Comparison of ENCODE assay signal across 15 cellular contexts in the genomic region with DNA sequence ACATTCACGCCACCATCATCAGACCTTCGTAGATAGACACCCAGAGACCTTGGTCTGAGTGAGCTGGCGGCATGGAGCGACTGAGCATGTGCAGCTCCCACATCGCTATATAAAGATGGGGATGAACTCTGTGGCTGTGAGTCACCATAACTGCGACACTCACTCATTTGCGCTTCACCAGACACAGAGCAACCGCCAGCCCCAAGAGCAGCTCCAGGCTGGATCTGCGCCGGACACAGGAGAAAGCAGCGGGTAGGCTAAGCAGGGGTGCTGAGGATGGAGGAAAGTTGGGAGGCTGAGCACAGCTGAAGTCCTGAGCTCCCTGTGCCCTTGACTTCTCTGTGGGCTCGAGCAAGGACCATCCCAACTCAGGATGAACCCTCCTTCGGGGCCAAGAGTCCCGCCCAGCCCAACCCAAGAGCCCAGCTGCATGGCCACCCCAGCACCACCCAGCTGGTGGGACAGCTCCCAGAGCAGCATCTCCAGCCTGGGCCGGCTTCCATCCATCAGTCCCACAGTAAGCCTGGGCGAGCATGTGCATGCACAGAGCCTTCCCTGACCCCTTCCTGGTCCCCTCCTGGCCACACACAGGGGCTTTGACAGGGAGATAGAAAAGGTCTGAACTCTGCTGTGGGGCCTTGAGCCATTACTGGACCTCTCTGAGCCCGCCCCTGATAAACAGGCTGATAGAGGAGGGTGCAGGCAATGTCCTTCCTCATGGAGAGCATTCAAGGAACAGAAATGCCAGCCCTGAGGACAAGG. TPM values are rescaled to one million over a fixed set of nuclear protein-coding genes. Genes with fewer than 3 reads are reported as not detected.
DNase-seq lines count a peak whose midpoint lies in the region; ATAC-seq and TF ChIP-seq lines count a peak whose summit lies in the region.
"Had no signal": no experiment of that assay in that cellular context is flagged by ENCODE, and none has a peak within 500 bp of the region (broad histone marks: within the 10 kb centered on the region; RNA-seq: fewer than 3 reads in every experiment).

Gene OPN4, plus strand, starts transcription at position 137 of the 762 bp plus-strand sequence. Its CDS starts 237 bp downstream, at position 374.

- CTCF ChIA-PET in MCF 10A (lab: Yijun Ruan, JAX) (interaction anchor here (0.5 to 0.6 kb wide), 2 partner anchors 237 to 306 kb away, joined by 3 read pairs; no protein-coding TSS in a partner anchor), mammary epithelial cell (lab: Charles Lee; ENCODE audit: low non-redundant PET) (no interaction called here)

- H3K4me3 Mint-ChIP-seq in MCF 10A (ENCODE audit: unreplicated experiment): no peak within 1 kb of the TSS
- H3K4me3 Mint-ChIP-seq: stimulated activated memory B cell treated with anti-CD40 and anti-IgM and Interleukin-4, amounts not matched to agents 10 μg/mL and 1 μg/mL and 100 μg/mL, for 72 hours; T-cell had no signal

- peaks cover 5% of the 10 kb centered on the region for H3K4me1 Mint-ChIP-seq in MCF 10A (ENCODE audit: insufficient read depth, unreplicated experiment)
- H3K4me1 Mint-ChIP-seq: stimulated activated memory B cell treated with anti-CD40 and anti-IgM and Interleukin-4, amounts not matched to agents 10 μg/mL and 1 μg/mL and 100 μg/mL, for 72 hours; T-cell had no signal

- TF ChIP-seq CTCF in MCF 10A (IDR thresholded peaks at IDR 0.05; ENCODE audit: unreplicated experiment) (no peak), mammary epithelial cell (conservative IDR thresholded peaks at IDR 0.05 in 1 of 2, IDR thresholded peaks at IDR 0.05 in 1 of 2; ENCODE audit: extremely low read depth in 1 of 2, insufficient read depth in 1 of 2, low read depth in 1 of 2, low read length in 2 of 2) (no peak), transverse colon (IDR thresholded peaks at IDR 0.05) (no peak)

- in situ Hi-C loops in mammary epithelial cell (cut with MboI; ENCODE audit: low sequenced_read_pairs in 2 of 2): no loop called here
- in situ Hi-C loops in transverse colon (cut with MboI; ENCODE audit: low pct_ligation_motif_present in 1 of 4, low pct_unique_long_range_greater_than_20kb in 1 of 4, low sequenced_read_pairs in 3 of 4): no loop called here

- H3K9me3 ChIP-seq in mammary epithelial cell (replicated peaks; ENCODE audit: insufficient read depth, low read length) (no peaks in the 10 kb centered on the region), transverse colon (no peaks in the 10 kb centered on the region), Karpas-422 (ENCODE audit: low read length) (no peaks in the 10 kb centered on the region)
- H3K9me3 ChIP-seq: esophagus muscularis mucosa had no signal

- DNase-seq in MCF 10A (ENCODE audit: unreplicated experiment) (peak; percentile 14), mammary epithelial cell (no peak), RKO (ENCODE audit: low spot score) (peak; percentile 72), iris pigment epithelial cell (ENCODE audit: low read depth) (peak; percentile 40), transverse colon (peak; percentile 5), Karpas-422 (no peak)
- DNase-seq: activated CD4-positive, alpha-beta T cell treated with anti-CD3 and anti-CD28 coated beads, Interleukin-2, amount 50 U/mL, for 4 hours; GOT3; NCI-H1694 had no signal

- ATAC-seq in HG02970 (IDR thresholded peaks at IDR 0.05; ENCODE audit: low FRiP score, unreplicated experiment): no peak
- no peak for ATAC-seq in GM18873 (IDR thresholded peaks at IDR 0.05; ENCODE audit: low FRiP score, unreplicated experiment)
- ATAC-seq: GM12878; stimulated activated memory B cell treated with anti-CD40 and anti-IgM and Interleukin-4, amounts not matched to agents 10 μg/mL and 1 μg/mL and 100 μg/mL, for 72 hours; T-cell had no signal

- H3K27ac Mint-ChIP-seq in MCF 10A (ENCODE audit: low read depth, unreplicated experiment): no peak within 1 kb of the TSS
- H3K27ac Mint-ChIP-seq: stimulated activated memory B cell treated with anti-CD40 and anti-IgM and Interleukin-4, amounts not matched to agents 10 μg/mL and 1 μg/mL and 100 μg/mL, for 72 hours; T-cell had no signal

- no peaks in the 10 kb centered on the region for H3K9me2 ChIP-seq in Karpas-422 (replicated peaks; ENCODE audit: insufficient read depth, low read length)

- TF ChIP-seq POLR2A in transverse colon (IDR thresholded peaks at IDR 0.05): no peak

- H3K4me2 ChIP-seq in mammary epithelial cell (ENCODE audit: insufficient read depth, low read depth, low read length) (no peak within 1 kb of the TSS), Karpas-422 (ENCODE audit: low read depth, low read length, poor library complexity, severe bottlenecking) (no peak within 1 kb of the TSS)

- H3K9ac ChIP-seq in mammary epithelial cell (ENCODE audit: insufficient read depth, low read length) (no peak within 1 kb of the TSS), Karpas-422 (ENCODE audit: low read length) (no peak within 1 kb of the TSS)

- H3K27ac ChIP-seq in mammary epithelial cell (ENCODE audit: insufficient read depth, low read depth, low read length) (no peak within 1 kb of the TSS), transverse colon (no peak within 1 kb of the TSS), Karpas-422 (ENCODE audit: low read length) (no peak within 1 kb of the TSS)
- H3K27ac ChIP-seq: esophagus muscularis mucosa had no signal

- H3K4me1 ChIP-seq in mammary epithelial cell (ENCODE audit: insufficient read depth, low read length) (peaks cover 2% of the 10 kb centered on the region), transverse colon (peaks cover 2 to 5% (median 4%) of the 10 kb centered on the region in 4 donors), Karpas-422 (ENCODE audit: low read length) (no peaks in the 10 kb centered on the region)

- 89% methylated on average over 14 of the region's 17 CpGs for WGBS in mammary epithelial cell (ENCODE audit: low coverage, missing lambda C conversion rate)
- 92% methylated on average over 13 of the region's 17 CpGs; no CpG with 5 or more reads in 1 of the 2 donors for WGBS in transverse colon (ENCODE audit: low coverage in 1 of 2), 2 donors

- TF ChIP-seq EP300 in transverse colon (IDR thresholded peaks at IDR 0.05; ENCODE audit: low read depth): no peak

- H3K36me3 ChIP-seq in mammary epithelial cell (ENCODE audit: insufficient read depth, low read length) (no peaks in the 10 kb centered on the region), transverse colon (no peaks in the 10 kb centered on the region), Karpas-422 (ENCODE audit: insufficient read depth, low read length) (no peaks in the 10 kb centered on the region)
- H3K36me3 ChIP-seq: esophagus muscularis mucosa had no signal

- dilution Hi-C loops in mammary epithelial cell (cut with HindIII; ENCODE audit: low sequenced_read_pairs): loop anchor here (10.0 kb wide), 1 partner anchor 50 kb away; no protein-coding TSS in a partner anchor

- intact Hi-C loops in MCF 10A (cut with micrococcal nuclease) (no loop called here), mammary epithelial cell (cut with micrococcal nuclease) (no loop called here), transverse colon (cut with DNase I; ENCODE audit: low total_unique reads) (no loop called here)

- peaks cover 10% of the 10 kb centered on the region for H3K27me3 Mint-ChIP-seq in MCF 10A (ENCODE audit: insufficient read depth, unreplicated experiment)
- H3K27me3 Mint-ChIP-seq: stimulated activated memory B cell treated with anti-CD40 and anti-IgM and Interleukin-4, amounts not matched to agents 10 μg/mL and 1 μg/mL and 100 μg/mL, for 72 hours had no signal

- H2AFZ ChIP-seq in mammary epithelial cell (ENCODE audit: low read depth, low read length) (no peak within 1 kb of the TSS), Karpas-422 (ENCODE audit: low read length) (no peak within 1 kb of the TSS)

- H4K20me1 ChIP-seq in mammary epithelial cell (ENCODE audit: insufficient read depth, low read length): no peaks in the 10 kb centered on the region
- H4K20me1 ChIP-seq in Karpas-422 (ENCODE audit: insufficient read depth, low read depth, low read length): no peaks in the 10 kb centered on the region

- H3K27me3 ChIP-seq in mammary epithelial cell (ENCODE audit: insufficient read depth, low read length) (no peaks in the 10 kb centered on the region), transverse colon (no peaks in the 10 kb centered on the region), Karpas-422 (ENCODE audit: low read length) (no peaks in the 10 kb centered on the region)
- H3K27me3 ChIP-seq: esophagus muscularis mucosa had no signal

- POLR2A ChIA-PET in MCF 10A (lab: Yijun Ruan, JAX): no interaction called here

- H3K79me2 ChIP-seq in mammary epithelial cell (ENCODE audit: insufficient read depth, low read length): no peaks in the 10 kb centered on the region
- H3K79me2 ChIP-seq in Karpas-422 (ENCODE audit: low read length): no peaks in the 10 kb centered on the region

- no peak within 1 kb of the TSS for H3K4me3 ChIP-seq in mammary epithelial cell (replicated peaks in 1 of 3; ENCODE audit: insufficient read depth in 1 of 3, low read depth in 2 of 3, low read length in 3 of 3)
- H3K4me3 ChIP-seq in transverse colon: no peak within 1 kb of the TSS
- H3K4me3 ChIP-seq in Karpas-422 (ENCODE audit: low read length): no peak within 1 kb of the TSS
- H3K4me3 ChIP-seq: esophagus muscularis mucosa, GM12878 had no signal

- H3K36me3 Mint-ChIP-seq in MCF 10A (ENCODE audit: insufficient read depth, unreplicated experiment): no peaks in the 10 kb centered on the region
- H3K36me3 Mint-ChIP-seq: stimulated activated memory B cell treated with anti-CD40 and anti-IgM and Interleukin-4, amounts not matched to agents 10 μg/mL and 1 μg/mL and 100 μg/mL, for 72 hours; T-cell had no signal

- no TSS peak for BruUV-seq in MCF 10A (replicated peaks; lab: Mats Ljungman, UMichigan)
- BruUV-seq in mammary epithelial cell (replicated peaks; lab: Mats Ljungman, UMichigan): no TSS peak

- no peaks in the 10 kb centered on the region for H3K9me3 Mint-ChIP-seq in MCF 10A (ENCODE audit: unreplicated experiment)
- H3K9me3 Mint-ChIP-seq: stimulated activated memory B cell treated with anti-CD40 and anti-IgM and Interleukin-4, amounts not matched to agents 10 μg/mL and 1 μg/mL and 100 μg/mL, for 72 hours; T-cell had no signal

RNA-seq across cellular contexts. Expression of gene OPN4, which starts in this region (rescaled TPM):
- not detected in 2 replicates for total RNA-seq in MCF 10A (2022)
- total RNA-seq in mammary epithelial cell: not detected
- polyA plus RNA-seq in mammary epithelial cell: not detected
- polyA minus RNA-seq in mammary epithelial cell: not detected
- total RNA-seq in transverse colon: 1 to 10 TPM in 1 of 4 donors, not detected in 3; 1.5 TPM
- not detected in 2 replicates for total RNA-seq in Karpas-422 (2014; rRNA removed; shearing (Covaris generic); ENCODE audit: low replicate concordance)
- total RNA-seq: GM12878, T-cell had no signal
- polyA plus RNA-seq: GM12878 had no signal

Comparison
In these comparisons a context has a peak if more than half of its experiments do, and no peak if none do; other contexts are left out.
1. Peak in DNase-seq in MCF 10A; RNA of the gene not detected or under 1 TPM.
2. DNase-seq: peak in RKO (single experiment), iris pigment epithelial cell (single experiment) and transverse colon (single experiment); none in mammary epithelial cell (single experiment) and Karpas-422 (single experiment).